Comparison of ENCODE assay signal across 21 cellular contexts in genomic region chr1:162699366-162699765, GRCh38.
DNase-seq lines count a peak whose midpoint lies in the region; ATAC-seq, FAIRE-seq and TF ChIP-seq lines count a peak whose summit lies in the region.
"Had no signal": no experiment of that assay in that cellular context is flagged by ENCODE, and none has a peak within 500 bp of the region (broad histone marks: within the 10 kb centered on the region; RNA-seq: fewer than 3 reads in every experiment).

No MANE protein-coding gene starts in this region.

- no peak overlapping the region for H3K4me3 Mint-ChIP-seq in MCF 10A (ENCODE audit: unreplicated experiment)

- CTCF ChIA-PET in MCF 10A (lab: Yijun Ruan, JAX) (interaction anchor here (0.5 to 10.6 kb wide), 12 partner anchors 11 to 744 kb away, joined by 3 to 75 read pairs (median 4); no protein-coding TSS in a partner anchor), mammary epithelial cell (lab: Charles Lee; ENCODE audit: low non-redundant PET) (no interaction called here)

- H3K36me3 ChIP-seq in mammary epithelial cell (ENCODE audit: insufficient read depth, low read length) (no peaks in the 10 kb centered on the region), bronchial epithelial cell (ENCODE audit: control insufficient read depth, insufficient read depth, low read length) (no peaks in the 10 kb centered on the region), left lung (no peaks in the 10 kb centered on the region), tibial artery (peaks cover 0 to 4% (median 0%) of the 10 kb centered on the region in 3 donors)

- dilution Hi-C loops in mammary epithelial cell (cut with HindIII; ENCODE audit: low sequenced_read_pairs), result no loop called here

- FAIRE-seq in bronchial epithelial cell (lab: Jason Lieb, UNC), result no peak
- FAIRE-seq: GM12891, H54, HTR-8/SVneo had no signal

- H3K79me2 ChIP-seq in mammary epithelial cell (ENCODE audit: insufficient read depth, low read length), result no peaks in the 10 kb centered on the region

- H3K27me3 ChIP-seq in mammary epithelial cell (ENCODE audit: insufficient read depth, low read length) (no peaks in the 10 kb centered on the region), bronchial epithelial cell (ENCODE audit: control insufficient read depth, insufficient read depth, low read length) (no peaks in the 10 kb centered on the region), left lung (no peaks in the 10 kb centered on the region), tibial artery (no peaks in the 10 kb centered on the region)

- no peak overlapping the region for H3K27ac ChIP-seq in mammary epithelial cell (ENCODE audit: insufficient read depth, low read depth, low read length)
- no peak overlapping the region for H3K27ac ChIP-seq in left lung
- H3K27ac ChIP-seq in tibial artery, result no peak overlapping the region
- H3K27ac ChIP-seq: HL-60, SK-N-MC had no signal

- in situ Hi-C loops in mammary epithelial cell (cut with MboI; ENCODE audit: low sequenced_read_pairs in 2 of 2), result no loop called here

- peak; percentile 5 for TF ChIP-seq CTCF in MCF 10A (IDR thresholded peaks at IDR 0.05; ENCODE audit: unreplicated experiment)
- TF ChIP-seq CTCF in mammary epithelial cell (conservative IDR thresholded peaks at IDR 0.05 in 1 of 2, IDR thresholded peaks at IDR 0.05 in 1 of 2; ENCODE audit: extremely low read depth in 1 of 2, insufficient read depth in 1 of 2, low read depth in 1 of 2, low read length in 2 of 2), result no peak
- no peak for TF ChIP-seq CTCF in bronchial epithelial cell (IDR thresholded peaks at IDR 0.05; ENCODE audit: insufficient read depth, low read length, severe bottlenecking)
- TF ChIP-seq CTCF in left lung (IDR thresholded peaks at IDR 0.05), result no peak
- TF ChIP-seq CTCF in tibial artery (IDR thresholded peaks at IDR 0.05), result no peak

- no peak overlapping the region for H3K9ac ChIP-seq in mammary epithelial cell (ENCODE audit: insufficient read depth, low read length)

- H4K20me1 ChIP-seq in mammary epithelial cell (ENCODE audit: insufficient read depth, low read length), result no peaks in the 10 kb centered on the region

- H3K9me3 Mint-ChIP-seq in MCF 10A (ENCODE audit: unreplicated experiment), result no peaks in the 10 kb centered on the region

- no peaks in the 10 kb centered on the region for H3K27me3 Mint-ChIP-seq in MCF 10A (ENCODE audit: insufficient read depth, unreplicated experiment)

- H3K4me3 ChIP-seq in mammary epithelial cell (replicated peaks in 1 of 3; ENCODE audit: insufficient read depth in 1 of 3, low read depth in 2 of 3, low read length in 3 of 3), result no peak overlapping the region
- H3K4me3 ChIP-seq in bronchial epithelial cell (ENCODE audit: low read depth, low read length), result no peak overlapping the region
- H3K4me3 ChIP-seq in left lung, result no peak overlapping the region
- no peak overlapping the region for H3K4me3 ChIP-seq in tibial artery
- H3K4me3 ChIP-seq: SK-N-MC had no signal

- H3K4me1 ChIP-seq in mammary epithelial cell (ENCODE audit: insufficient read depth, low read length), result peaks cover 12% of the 10 kb centered on the region
- H3K4me1 ChIP-seq in left lung, result peaks cover 0 to 4% of the 10 kb centered on the region in 2 donors
- peaks cover 0 to 24% (median 13%) of the 10 kb centered on the region in 4 donors for H3K4me1 ChIP-seq in tibial artery

- H3K27ac Mint-ChIP-seq in MCF 10A (ENCODE audit: low read depth, unreplicated experiment), result no peak overlapping the region

- peak; percentile 40 for ATAC-seq in left lung
- ATAC-seq in HG03135 (IDR thresholded peaks at IDR 0.05; ENCODE audit: unreplicated experiment), result no peak
- no peak for ATAC-seq in HG02973 (IDR thresholded peaks at IDR 0.05; ENCODE audit: unreplicated experiment)

- peaks cover 24% of the 10 kb centered on the region for H3K4me1 Mint-ChIP-seq in MCF 10A (ENCODE audit: insufficient read depth, unreplicated experiment)

- WGBS in mammary epithelial cell (ENCODE audit: low coverage, missing lambda C conversion rate), result 85% methylated on average over 3 of the region's 3 CpGs

- peak; percentile 79 for DNase-seq in MCF 10A (ENCODE audit: unreplicated experiment)
- no peak for DNase-seq in mammary epithelial cell
- DNase-seq in bronchial epithelial cell (ENCODE audit: low read depth), result peak; percentile 33
- DNase-seq in left lung, result no peak
- DNase-seq in tibial artery, result no peak
- DNase-seq in AG08396 (ENCODE audit: low spot score), result no peak
- DNase-seq: 8988T, C1 segment of cervical spinal cord, GF-D8, KBM-7, NCI-H1436 treated with DMSO at 0.1 percent for 48 hours, NCI-H2029 treated with DMSO at 0.1 percent for 48 hours, NCI-H2227 treated with DMSO at 0.1 percent for 48 hours, NCI-H524 had no signal

- no peak overlapping the region for H2AFZ ChIP-seq in mammary epithelial cell (ENCODE audit: low read depth, low read length)

- no peaks in the 10 kb centered on the region for H3K36me3 Mint-ChIP-seq in MCF 10A (ENCODE audit: insufficient read depth, unreplicated experiment)

- no peaks in the 10 kb centered on the region for H3K9me3 ChIP-seq in mammary epithelial cell (replicated peaks; ENCODE audit: insufficient read depth, low read length)
- no peaks in the 10 kb centered on the region for H3K9me3 ChIP-seq in left lung
- H3K9me3 ChIP-seq in tibial artery, result no peaks in the 10 kb centered on the region

- POLR2A ChIA-PET in MCF 10A (lab: Yijun Ruan, JAX), result interaction anchor here (0.7 to 2.2 kb wide), 6 partner anchors 9 to 157 kb away, joined by 3 to 10 read pairs (median 4); no protein-coding TSS in a partner anchor

- BruUV-seq in MCF 10A (replicated peaks; lab: Mats Ljungman, UMichigan), result no TSS peak
- BruUV-seq in mammary epithelial cell (replicated peaks; lab: Mats Ljungman, UMichigan), result no TSS peak

- intact Hi-C loops in MCF 10A (cut with micrococcal nuclease), result no loop called here
- intact Hi-C loops in mammary epithelial cell (cut with micrococcal nuclease), result no loop called here
- intact Hi-C loops in left lung (cut with DNase I), result no loop called here
- intact Hi-C loops in tibial artery (cut with DNase I; ENCODE audit: low total_unique reads), result no loop called here

- H3K4me2 ChIP-seq in mammary epithelial cell (ENCODE audit: insufficient read depth, low read depth, low read length), result no peak overlapping the region

Comparison
In these comparisons a context has a peak if more than half of its experiments do, and no peak if none do; other contexts are left out.
1. DNase-seq: peak in MCF 10A (single experiment) and bronchial epithelial cell (single experiment); none in mammary epithelial cell (single experiment), left lung (0 of 2), tibial artery (0 of 2) and AG08396 (single experiment).